In genomic region chr4:144355809-144356757, GRCh38 we compare ENCODE assay signal across 8 cellular contexts.
DNase-seq lines count a peak whose midpoint lies in the region; ATAC-seq and TF ChIP-seq lines count a peak whose summit lies in the region.

No MANE protein-coding gene starts in this region.

- no peaks in the 10 kb centered on the region for H3K36me3 ChIP-seq in GM06990 (ENCODE audit: control insufficient read depth, insufficient read depth, low read length)

- no peaks in the 10 kb centered on the region; the same call in 1 of the 2 replicates for H3K27me3 ChIP-seq in GM06990 (replicated peaks; ENCODE audit: control insufficient read depth, insufficient read depth, low read length)

- DNase-seq in GM06990 (ENCODE audit: extremely low read depth, insufficient read length): peak; percentile 49
- DNase-seq in fibroblast of villous mesenchyme (ENCODE audit: low read depth): peak; percentile 92
- DNase-seq in stromal cell of bone marrow (ENCODE audit: low read depth): peak; percentile 77
- no peak for DNase-seq in NCI-H2171 treated with DMSO at 0.1 percent for 48 hours (lab: John Stamatoyannopoulos, UW)
- no peak for DNase-seq in DMS153 treated with DMSO at 0.1 percent for 48 hours (lab: John Stamatoyannopoulos, UW; ENCODE audit: unreplicated experiment)

- no peak overlapping the region for H3K4me3 ChIP-seq in GM06990 (replicated peaks; ENCODE audit: low read depth, low read length)
- H3K4me3 ChIP-seq in fibroblast of villous mesenchyme (ENCODE audit: low read depth, low read length): no peak overlapping the region

- no peak for TF ChIP-seq CTCF in GM06990 (IDR thresholded peaks at IDR 0.05; ENCODE audit: insufficient read depth, low read length, poor library complexity, severe bottlenecking)
- peak; percentile 6 for TF ChIP-seq CTCF in fibroblast of villous mesenchyme (IDR thresholded peaks at IDR 0.05; ENCODE audit: insufficient read depth, low read depth, low read length)

- ATAC-seq in GM21367 (IDR thresholded peaks at IDR 0.05; ENCODE audit: unreplicated experiment) (peak; percentile 92), HG03457 (IDR thresholded peaks at IDR 0.05; ENCODE audit: unreplicated experiment) (peak; percentile 91), SK-N-SH treated with all-trans-retinoic acid at 6 μM for 48 hours (peak; percentile 92)

TF ChIP-seq in SK-N-SH treated with all-trans-retinoic acid at 6 μM for 48 hours, 23 proteins besides CTCF, POLR2A, EP300 and RAD21:
- TF ChIP-seq GLIS3 (CRISPR knock-in tag; IDR thresholded peaks at IDR 0.05): no peak
- no peak for TF ChIP-seq OSR1 (CRISPR knock-in tag; IDR thresholded peaks at IDR 0.05)
- TF ChIP-seq SNAI2 (CRISPR knock-in tag; IDR thresholded peaks at IDR 0.05): no peak
- no peak for TF ChIP-seq RARB (CRISPR knock-in tag; IDR thresholded peaks at IDR 0.05)
- TF ChIP-seq PPARA (CRISPR knock-in tag; IDR thresholded peaks at IDR 0.05; ENCODE audit: borderline replicate concordance): no peak
- no peak for TF ChIP-seq ISL1 (CRISPR knock-in tag; IDR thresholded peaks at IDR 0.05)
- TF ChIP-seq CSRNP3 (CRISPR knock-in tag; IDR thresholded peaks at IDR 0.05): no peak
- TF ChIP-seq CREB5 (CRISPR knock-in tag; IDR thresholded peaks at IDR 0.05; ENCODE audit: low read depth): no peak
- no peak for TF ChIP-seq ESRRG (CRISPR knock-in tag; IDR thresholded peaks at IDR 0.05)
- TF ChIP-seq CSDC2 (CRISPR knock-in tag; IDR thresholded peaks at IDR 0.05): no peak
- TF ChIP-seq PATZ1 (CRISPR knock-in tag; IDR thresholded peaks at IDR 0.05; ENCODE audit: borderline replicate concordance): no peak
- TF ChIP-seq TCF4 (CRISPR knock-in tag; IDR thresholded peaks at IDR 0.05; ENCODE audit: borderline replicate concordance): no peak
- TF ChIP-seq BACH2 (CRISPR knock-in tag; IDR thresholded peaks at IDR 0.05; ENCODE audit: borderline replicate concordance): no peak
- TF ChIP-seq TOX (CRISPR knock-in tag; IDR thresholded peaks at IDR 0.05; ENCODE audit: borderline replicate concordance): no peak
- TF ChIP-seq ZFP3 (CRISPR knock-in tag; IDR thresholded peaks at IDR 0.05): no peak
- TF ChIP-seq ARNTL (CRISPR knock-in tag; IDR thresholded peaks at IDR 0.05; ENCODE audit: borderline replicate concordance, low read depth): no peak
- no peak for TF ChIP-seq POU6F1 (CRISPR knock-in tag; IDR thresholded peaks at IDR 0.05; ENCODE audit: borderline replicate concordance, low read depth)
- TF ChIP-seq TSHZ2 (CRISPR knock-in tag; IDR thresholded peaks at IDR 0.05): no peak
- TF ChIP-seq ZFP30 (CRISPR knock-in tag; IDR thresholded peaks at IDR 0.05): no peak

Comparison
In these comparisons a context has a peak if more than half of its experiments do, and no peak if none do; other contexts are left out.
1. DNase-seq: peak in GM06990 (single experiment), fibroblast of villous mesenchyme (single experiment) and stromal cell of bone marrow (single experiment); none in NCI-H2171 treated with DMSO at 0.1 percent for 48 hours (single experiment) and DMS153 treated with DMSO at 0.1 percent for 48 hours (single experiment).
2. Peak in every context shown above with its lines, with median percentiles within 50 percentile points of each other: ATAC-seq.